18 cellular contexts compared by ENCODE assay signal in the genomic region with DNA sequence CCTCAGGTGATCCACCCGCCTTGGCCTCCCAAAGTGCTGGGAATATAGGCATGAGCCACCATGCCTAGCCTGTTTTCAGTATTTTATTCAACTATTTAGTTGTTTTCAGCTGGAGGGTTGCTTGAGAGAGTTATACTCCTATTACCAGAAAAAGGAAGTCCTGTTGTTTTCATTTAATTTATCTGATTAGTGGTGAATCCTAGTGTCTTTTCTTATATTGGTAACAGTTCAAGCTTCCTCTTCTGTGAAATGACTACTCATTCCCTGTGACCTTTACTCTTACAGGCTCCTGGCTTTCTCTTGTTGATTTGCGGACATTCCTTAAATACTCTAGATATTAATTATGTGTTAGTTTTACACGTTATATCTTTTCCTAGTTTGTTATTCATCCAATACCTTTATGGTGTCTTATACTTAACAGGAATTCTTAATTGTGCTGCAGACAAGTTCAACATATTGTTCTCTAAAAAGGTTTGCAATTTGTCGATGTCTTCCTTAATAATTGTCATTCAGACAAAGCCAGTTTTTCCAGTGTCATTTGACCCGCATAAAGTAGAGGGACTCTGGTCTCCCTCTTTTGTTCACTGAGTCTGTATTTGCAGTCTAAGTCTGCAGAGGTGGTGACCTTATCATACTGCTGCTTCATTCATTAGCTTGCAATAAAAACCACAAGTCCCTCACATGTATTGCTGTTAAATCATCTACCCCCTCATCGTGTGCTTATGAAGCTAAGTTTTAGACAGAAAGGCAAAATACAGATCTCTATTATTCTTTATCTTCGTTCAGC. TPM values are rescaled to one million over a fixed set of nuclear protein-coding genes. Genes with fewer than 3 reads are reported as not detected.
A peak's percentile ranks its signal among the peaks of the same experiment; 100 is the strongest.
DNase-seq lines count a peak whose midpoint lies in the region; ATAC-seq and TF ChIP-seq lines count a peak whose summit lies in the region.
"Had no signal": no experiment of that assay in that cellular context is flagged by ENCODE, and none has a peak within 500 bp of the region (broad histone marks: within the 10 kb centered on the region; RNA-seq: fewer than 3 reads in every experiment).

No MANE protein-coding gene starts in this region.

- 86% methylated on average over 4 to 6 of the region's 7 CpGs for WGBS in endodermal cell (ENCODE audit: insufficient coverage in 1 of 2, insufficient read length in 1 of 2), 2 experiments

- no peaks in the 10 kb centered on the region for H3K27me3 ChIP-seq in endodermal cell (ENCODE audit: control insufficient read depth, insufficient read depth, low read length, poor library complexity, severe bottlenecking)

- H3K4me3 ChIP-seq in endodermal cell (ENCODE audit: low read length) = no peak overlapping the region

- H3K36me3 Mint-ChIP-seq in endodermal cell (ENCODE audit: low read depth) = no peaks in the 10 kb centered on the region
- H3K36me3 Mint-ChIP-seq: CD8-positive, alpha-beta T cell had no signal

- TF ChIP-seq CTCF in endodermal cell (conservative IDR thresholded peaks at IDR 0.05) = no peak

- ATAC-seq in GM21447 (IDR thresholded peaks at IDR 0.05; ENCODE audit: unreplicated experiment) (no peak), GM21360 (IDR thresholded peaks at IDR 0.05; ENCODE audit: unreplicated experiment) (no peak)
- ATAC-seq: CD8-positive, alpha-beta T cell had no signal

- H3K36me3 ChIP-seq in endodermal cell (ENCODE audit: control insufficient read depth, insufficient read depth, low read length) = no peaks in the 10 kb centered on the region

- DNase-seq in SKM-1 treated with dmso at 0.1 percent for 144 hours (lab: John Stamatoyannopoulos, UW; ENCODE audit: unreplicated experiment) (peak; percentile 9), SKM-1 (lab: John Stamatoyannopoulos, UW; ENCODE audit: unreplicated experiment) (no peak), OCI-M1 (lab: John Stamatoyannopoulos, UW) (peak; percentile 81), endodermal cell (peak; percentile 2), DMS153 (lab: John Stamatoyannopoulos, UW) (no peak)
- DNase-seq: CD8-positive, alpha-beta T cell; H7; Karpas-422; MM.1S; NCI-H1417 treated with DMSO at 0.1 percent for 48 hours; NCI-H2081; NCI-H226; NCI-H69; NK-92 treated with Interleukin-12 subunit alpha and Interleukin-12 subunit beta, amount 100 ng/mL, for 24 hours; SHP77 treated with DMSO at 0.1 percent for 48 hours had no signal

- H3K4me3 Mint-ChIP-seq in endodermal cell = no peak overlapping the region
- H3K4me3 Mint-ChIP-seq: B cell; CD8-positive, alpha-beta T cell had no signal

- peaks cover 13% of the 10 kb centered on the region for H3K9me3 ChIP-seq in endodermal cell (ENCODE audit: control insufficient read depth, low read length)

- H3K27ac Mint-ChIP-seq in endodermal cell = no peak overlapping the region
- H3K27ac Mint-ChIP-seq: B cell; CD8-positive, alpha-beta T cell had no signal

- H3K27me3 Mint-ChIP-seq in endodermal cell (ENCODE audit: insufficient read depth) = peaks cover 5% of the 10 kb centered on the region

- H3K4me1 Mint-ChIP-seq in endodermal cell = peaks cover 7% of the 10 kb centered on the region

- H3K9me3 Mint-ChIP-seq in endodermal cell = peaks cover 23% of the 10 kb centered on the region
- H3K9me3 Mint-ChIP-seq: CD8-positive, alpha-beta T cell had no signal

- no peak overlapping the region for H3K9ac ChIP-seq in endodermal cell (ENCODE audit: extremely low read depth, low read length, poor library complexity, severe bottlenecking)

- H3K27ac ChIP-seq in endodermal cell (ENCODE audit: low read depth, low read length) = peak overlapping the region; percentile 17

- no peaks in the 10 kb centered on the region for H3K4me1 ChIP-seq in endodermal cell (ENCODE audit: control insufficient read depth, insufficient read depth, low read length)

RNA-seq across cellular contexts. Expression of a gene that starts 51.4 kb away (rescaled TPM):
- total RNA-seq in endodermal cell = 10 to 100 TPM; 18.0 to 20.6 TPM
- 14.1 TPM for polyA plus RNA-seq in endodermal cell (2013, experiment 1 of 2)
- 12.5 TPM for polyA plus RNA-seq in endodermal cell (2013, experiment 2 of 2)

Comparison
In these comparisons a context has a peak if more than half of its experiments do, and no peak if none do; other contexts are left out.
1. DNase-seq: peak in SKM-1 treated with dmso at 0.1 percent for 144 hours (single experiment), OCI-M1 (single experiment) and endodermal cell (single experiment); none in SKM-1 (single experiment) and DMS153 (single experiment).